Comparison of ENCODE assay signal across 1 cellular context in the genomic region with DNA sequence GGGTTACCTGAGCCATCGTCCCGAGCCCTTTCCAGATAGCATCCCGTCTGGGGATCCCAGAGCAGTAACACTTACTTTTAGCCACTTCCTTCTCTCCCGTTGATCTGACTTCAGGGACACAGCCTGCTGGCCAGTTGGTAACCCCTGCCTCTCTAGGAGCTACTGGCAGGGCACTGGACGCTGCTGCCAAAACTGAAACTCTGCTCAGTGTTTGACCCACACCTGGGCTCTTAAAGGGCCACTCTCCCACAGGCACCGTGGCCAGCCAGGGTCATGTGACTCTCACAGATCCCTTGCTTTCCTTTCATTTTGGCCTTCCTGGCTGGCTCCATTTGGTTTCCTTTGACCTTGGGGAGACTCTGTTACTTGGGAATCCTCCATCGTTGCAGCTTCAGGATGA.
TF ChIP-seq lines count a peak whose summit lies in the region.

A gene with protein sequence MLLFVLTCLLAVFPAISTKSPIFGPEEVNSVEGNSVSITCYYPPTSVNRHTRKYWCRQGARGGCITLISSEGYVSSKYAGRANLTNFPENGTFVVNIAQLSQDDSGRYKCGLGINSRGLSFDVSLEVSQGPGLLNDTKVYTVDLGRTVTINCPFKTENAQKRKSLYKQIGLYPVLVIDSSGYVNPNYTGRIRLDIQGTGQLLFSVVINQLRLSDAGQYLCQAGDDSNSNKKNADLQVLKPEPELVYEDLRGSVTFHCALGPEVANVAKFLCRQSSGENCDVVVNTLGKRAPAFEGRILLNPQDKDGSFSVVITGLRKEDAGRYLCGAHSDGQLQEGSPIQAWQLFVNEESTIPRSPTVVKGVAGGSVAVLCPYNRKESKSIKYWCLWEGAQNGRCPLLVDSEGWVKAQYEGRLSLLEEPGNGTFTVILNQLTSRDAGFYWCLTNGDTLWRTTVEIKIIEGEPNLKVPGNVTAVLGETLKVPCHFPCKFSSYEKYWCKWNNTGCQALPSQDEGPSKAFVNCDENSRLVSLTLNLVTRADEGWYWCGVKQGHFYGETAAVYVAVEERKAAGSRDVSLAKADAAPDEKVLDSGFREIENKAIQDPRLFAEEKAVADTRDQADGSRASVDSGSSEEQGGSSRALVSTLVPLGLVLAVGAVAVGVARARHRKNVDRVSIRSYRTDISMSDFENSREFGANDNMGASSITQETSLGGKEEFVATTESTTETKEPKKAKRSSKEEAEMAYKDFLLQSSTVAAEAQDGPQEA (minus strand): TSS at position 206 of the 400 bp plus-strand sequence. CDS start 5,935 bp downstream, outside the sequence.

TF ChIP-seq in GM23338, 12 proteins besides CTCF, POLR2A, EP300 and RAD21:
- TF ChIP-seq ZNF114 (CRISPR knock-in tag; IDR thresholded peaks at IDR 0.05) (no peak), ZNF331 (CRISPR knock-in tag; IDR thresholded peaks at IDR 0.05; ENCODE audit: low read depth) (no peak), STAT1 (IDR thresholded peaks at IDR 0.05; ENCODE audit: unreplicated experiment) (no peak), JUNB (IDR thresholded peaks at IDR 0.05; ENCODE audit: unreplicated experiment) (no peak), POLR2AphosphoS5 (IDR thresholded peaks at IDR 0.05; ENCODE audit: low read depth) (no peak), NANOG (IDR thresholded peaks at IDR 0.05; ENCODE audit: borderline replicate concordance) (no peak), CREB1 (CRISPR knock-in tag; IDR thresholded peaks at IDR 0.05; ENCODE audit: low read depth) (no peak), EZH2 (IDR thresholded peaks at IDR 0.05; ENCODE audit: low read depth, unreplicated experiment) (no peak), EZH2phosphoT487 (IDR thresholded peaks at IDR 0.05; ENCODE audit: unreplicated experiment) (no peak)
- TF ChIP-seq, protein P1, sequence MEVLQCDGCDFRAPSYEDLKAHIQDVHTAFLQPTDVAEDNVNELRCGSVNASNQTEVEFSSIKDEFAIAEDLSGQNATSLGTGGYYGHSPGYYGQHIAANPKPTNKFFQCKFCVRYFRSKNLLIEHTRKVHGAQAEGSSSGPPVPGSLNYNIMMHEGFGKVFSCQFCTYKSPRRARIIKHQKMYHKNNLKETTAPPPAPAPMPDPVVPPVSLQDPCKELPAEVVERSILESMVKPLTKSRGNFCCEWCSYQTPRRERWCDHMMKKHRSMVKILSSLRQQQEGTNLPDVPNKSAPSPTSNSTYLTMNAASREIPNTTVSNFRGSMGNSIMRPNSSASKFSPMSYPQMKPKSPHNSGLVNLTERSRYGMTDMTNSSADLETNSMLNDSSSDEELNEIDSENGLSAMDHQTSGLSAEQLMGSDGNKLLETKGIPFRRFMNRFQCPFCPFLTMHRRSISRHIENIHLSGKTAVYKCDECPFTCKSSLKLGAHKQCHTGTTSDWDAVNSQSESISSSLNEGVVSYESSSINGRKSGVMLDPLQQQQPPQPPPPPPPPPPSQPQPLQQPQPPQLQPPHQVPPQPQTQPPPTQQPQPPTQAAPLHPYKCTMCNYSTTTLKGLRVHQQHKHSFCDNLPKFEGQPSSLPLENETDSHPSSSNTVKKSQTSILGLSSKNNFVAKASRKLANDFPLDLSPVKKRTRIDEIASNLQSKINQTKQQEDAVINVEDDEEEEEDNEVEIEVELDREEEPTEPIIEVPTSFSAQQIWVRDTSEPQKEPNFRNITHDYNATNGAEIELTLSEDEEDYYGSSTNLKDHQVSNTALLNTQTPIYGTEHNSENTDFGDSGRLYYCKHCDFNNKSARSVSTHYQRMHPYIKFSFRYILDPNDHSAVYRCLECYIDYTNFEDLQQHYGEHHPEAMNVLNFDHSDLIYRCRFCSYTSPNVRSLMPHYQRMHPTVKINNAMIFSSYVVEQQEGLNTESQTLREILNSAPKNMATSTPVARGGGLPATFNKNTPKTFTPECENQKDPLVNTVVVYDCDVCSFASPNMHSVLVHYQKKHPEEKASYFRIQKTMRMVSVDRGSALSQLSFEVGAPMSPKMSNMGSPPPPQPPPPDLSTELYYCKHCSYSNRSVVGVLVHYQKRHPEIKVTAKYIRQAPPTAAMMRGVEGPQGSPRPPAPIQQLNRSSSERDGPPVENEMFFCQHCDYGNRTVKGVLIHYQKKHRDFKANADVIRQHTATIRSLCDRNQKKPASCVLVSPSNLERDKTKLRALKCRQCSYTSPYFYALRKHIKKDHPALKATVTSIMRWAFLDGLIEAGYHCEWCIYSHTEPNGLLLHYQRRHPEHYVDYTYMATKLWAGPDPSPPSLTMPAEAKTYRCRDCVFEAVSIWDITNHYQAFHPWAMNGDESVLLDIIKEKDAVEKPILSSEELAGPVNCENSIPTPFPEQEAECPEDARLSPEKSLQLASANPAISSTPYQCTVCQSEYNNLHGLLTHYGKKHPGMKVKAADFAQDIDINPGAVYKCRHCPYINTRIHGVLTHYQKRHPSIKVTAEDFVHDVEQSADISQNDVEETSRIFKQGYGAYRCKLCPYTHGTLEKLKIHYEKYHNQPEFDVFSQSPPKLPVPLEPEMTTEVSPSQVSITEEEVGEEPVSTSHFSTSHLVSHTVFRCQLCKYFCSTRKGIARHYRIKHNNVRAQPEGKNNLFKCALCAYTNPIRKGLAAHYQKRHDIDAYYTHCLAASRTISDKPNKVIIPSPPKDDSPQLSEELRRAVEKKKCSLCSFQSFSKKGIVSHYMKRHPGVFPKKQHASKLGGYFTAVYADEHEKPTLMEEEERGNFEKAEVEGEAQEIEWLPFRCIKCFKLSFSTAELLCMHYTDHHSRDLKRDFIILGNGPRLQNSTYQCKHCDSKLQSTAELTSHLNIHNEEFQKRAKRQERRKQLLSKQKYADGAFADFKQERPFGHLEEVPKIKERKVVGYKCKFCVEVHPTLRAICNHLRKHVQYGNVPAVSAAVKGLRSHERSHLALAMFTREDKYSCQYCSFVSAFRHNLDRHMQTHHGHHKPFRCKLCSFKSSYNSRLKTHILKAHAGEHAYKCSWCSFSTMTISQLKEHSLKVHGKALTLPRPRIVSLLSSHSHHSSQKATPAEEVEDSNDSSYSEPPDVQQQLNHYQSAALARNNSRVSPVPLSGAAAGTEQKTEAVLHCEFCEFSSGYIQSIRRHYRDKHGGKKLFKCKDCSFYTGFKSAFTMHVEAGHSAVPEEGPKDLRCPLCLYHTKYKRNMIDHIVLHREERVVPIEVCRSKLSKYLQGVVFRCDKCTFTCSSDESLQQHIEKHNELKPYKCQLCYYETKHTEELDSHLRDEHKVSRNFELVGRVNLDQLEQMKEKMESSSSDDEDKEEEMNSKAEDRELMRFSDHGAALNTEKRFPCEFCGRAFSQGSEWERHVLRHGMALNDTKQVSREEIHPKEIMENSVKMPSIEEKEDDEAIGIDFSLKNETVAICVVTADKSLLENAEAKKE (CRISPR knock-in tag; IDR thresholded peaks at IDR 0.05), result no peak
- TF ChIP-seq, protein P2, sequence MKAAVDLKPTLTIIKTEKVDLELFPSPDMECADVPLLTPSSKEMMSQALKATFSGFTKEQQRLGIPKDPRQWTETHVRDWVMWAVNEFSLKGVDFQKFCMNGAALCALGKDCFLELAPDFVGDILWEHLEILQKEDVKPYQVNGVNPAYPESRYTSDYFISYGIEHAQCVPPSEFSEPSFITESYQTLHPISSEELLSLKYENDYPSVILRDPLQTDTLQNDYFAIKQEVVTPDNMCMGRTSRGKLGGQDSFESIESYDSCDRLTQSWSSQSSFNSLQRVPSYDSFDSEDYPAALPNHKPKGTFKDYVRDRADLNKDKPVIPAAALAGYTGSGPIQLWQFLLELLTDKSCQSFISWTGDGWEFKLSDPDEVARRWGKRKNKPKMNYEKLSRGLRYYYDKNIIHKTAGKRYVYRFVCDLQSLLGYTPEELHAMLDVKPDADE (IDR thresholded peaks at IDR 0.05), result no peak
- TF ChIP-seq, protein P3, sequence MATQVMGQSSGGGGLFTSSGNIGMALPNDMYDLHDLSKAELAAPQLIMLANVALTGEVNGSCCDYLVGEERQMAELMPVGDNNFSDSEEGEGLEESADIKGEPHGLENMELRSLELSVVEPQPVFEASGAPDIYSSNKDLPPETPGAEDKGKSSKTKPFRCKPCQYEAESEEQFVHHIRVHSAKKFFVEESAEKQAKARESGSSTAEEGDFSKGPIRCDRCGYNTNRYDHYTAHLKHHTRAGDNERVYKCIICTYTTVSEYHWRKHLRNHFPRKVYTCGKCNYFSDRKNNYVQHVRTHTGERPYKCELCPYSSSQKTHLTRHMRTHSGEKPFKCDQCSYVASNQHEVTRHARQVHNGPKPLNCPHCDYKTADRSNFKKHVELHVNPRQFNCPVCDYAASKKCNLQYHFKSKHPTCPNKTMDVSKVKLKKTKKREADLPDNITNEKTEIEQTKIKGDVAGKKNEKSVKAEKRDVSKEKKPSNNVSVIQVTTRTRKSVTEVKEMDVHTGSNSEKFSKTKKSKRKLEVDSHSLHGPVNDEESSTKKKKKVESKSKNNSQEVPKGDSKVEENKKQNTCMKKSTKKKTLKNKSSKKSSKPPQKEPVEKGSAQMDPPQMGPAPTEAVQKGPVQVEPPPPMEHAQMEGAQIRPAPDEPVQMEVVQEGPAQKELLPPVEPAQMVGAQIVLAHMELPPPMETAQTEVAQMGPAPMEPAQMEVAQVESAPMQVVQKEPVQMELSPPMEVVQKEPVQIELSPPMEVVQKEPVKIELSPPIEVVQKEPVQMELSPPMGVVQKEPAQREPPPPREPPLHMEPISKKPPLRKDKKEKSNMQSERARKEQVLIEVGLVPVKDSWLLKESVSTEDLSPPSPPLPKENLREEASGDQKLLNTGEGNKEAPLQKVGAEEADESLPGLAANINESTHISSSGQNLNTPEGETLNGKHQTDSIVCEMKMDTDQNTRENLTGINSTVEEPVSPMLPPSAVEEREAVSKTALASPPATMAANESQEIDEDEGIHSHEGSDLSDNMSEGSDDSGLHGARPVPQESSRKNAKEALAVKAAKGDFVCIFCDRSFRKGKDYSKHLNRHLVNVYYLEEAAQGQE (IDR thresholded peaks at IDR 0.05; ENCODE audit: unreplicated experiment), result no peak
